18 cellular contexts compared by ENCODE assay signal in the genomic region with DNA sequence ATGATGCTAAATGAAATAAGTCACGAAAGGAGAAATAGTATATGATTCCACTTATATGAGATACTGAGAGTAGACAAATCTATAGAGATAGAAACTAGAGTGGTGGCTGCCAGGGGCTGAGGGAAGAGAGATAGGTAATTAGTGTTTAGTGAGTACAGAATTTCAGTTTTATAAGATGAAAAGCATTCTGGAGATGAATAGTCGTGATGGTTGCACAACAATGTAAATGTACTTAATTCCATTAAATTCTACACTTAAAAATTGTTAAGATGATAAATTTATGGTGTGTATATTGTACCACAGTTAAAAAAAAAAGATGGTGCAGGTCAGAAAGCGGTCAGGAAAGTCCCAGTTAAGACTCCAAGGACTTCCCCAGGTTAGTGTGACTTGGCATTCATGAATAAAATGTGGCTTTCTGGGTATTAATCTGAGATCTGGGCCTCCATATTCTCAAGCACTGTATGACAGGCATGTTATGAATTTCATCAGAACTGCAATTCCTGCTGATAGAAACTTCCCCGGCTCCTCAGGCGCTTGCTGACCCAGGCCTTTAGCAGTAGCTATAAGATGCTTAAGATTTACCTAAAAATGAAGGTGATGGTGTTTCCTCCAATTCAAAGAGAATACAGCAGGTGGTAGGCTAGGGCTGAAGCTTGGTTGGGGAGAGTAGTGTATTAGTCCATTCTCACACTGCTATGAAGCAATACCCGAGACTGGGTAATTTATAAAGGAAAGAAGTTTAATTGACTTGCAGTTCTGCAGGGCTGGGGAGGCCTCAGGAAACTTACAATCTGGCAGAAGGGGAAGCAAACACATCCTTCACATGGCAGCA.
A peak's percentile ranks its signal among the peaks of the same experiment; 100 is the strongest.
DNase-seq lines count a peak whose midpoint lies in the region; ATAC-seq lines count a peak whose summit lies in the region.
"Had no signal": no experiment of that assay in that cellular context is flagged by ENCODE, and none has a peak within 500 bp of the region (broad histone marks: within the 10 kb centered on the region; RNA-seq: fewer than 3 reads in every experiment).

No MANE protein-coding gene starts in this region.

- peak overlapping the region; percentile 6 for H3K27ac Mint-ChIP-seq in activated T-helper 17 cell treated with anti-CD3 and anti-CD28 coated beads, Interleukin-2, amount 50 U/mL, for 72 hours
- H3K27ac Mint-ChIP-seq in CD8-positive, alpha-beta memory T cell, result peak overlapping the region in 1 of 8 donors; percentile 3
- H3K27ac Mint-ChIP-seq: CD8-positive, alpha-beta T cell had no signal

- peak; percentile 69 for ATAC-seq in GM18909 (IDR thresholded peaks at IDR 0.05; ENCODE audit: poor library complexity, unreplicated experiment)
- ATAC-seq in GM21576 (IDR thresholded peaks at IDR 0.05; ENCODE audit: unreplicated experiment), result peak; percentile 55
- peak; percentile 49 for ATAC-seq in HG03060 (IDR thresholded peaks at IDR 0.05; ENCODE audit: low read depth, unreplicated experiment)
- ATAC-seq in activated T-helper 17 cell treated with anti-CD3 and anti-CD28 coated beads, Interleukin-2, amount 50 U/mL, for 72 hours (replicated peaks), result peak; percentile 68
- ATAC-seq: CD8-positive, alpha-beta T cell; HepG2 had no signal

- H3K36me3 ChIP-seq in CD8-positive, alpha-beta memory T cell (ENCODE audit: insufficient read depth, low read length), result no peaks in the 10 kb centered on the region
- H3K36me3 ChIP-seq: esophagus muscularis mucosa, thoracic aorta had no signal

- no peaks in the 10 kb centered on the region for H3K9me3 ChIP-seq in CD8-positive, alpha-beta memory T cell (ENCODE audit: low read length)
- H3K9me3 ChIP-seq: esophagus muscularis mucosa, thoracic aorta had no signal

- H3K4me3 ChIP-seq in CD8-positive, alpha-beta memory T cell (ENCODE audit: low read length), result no peak overlapping the region
- H3K4me3 ChIP-seq: esophagus muscularis mucosa, lung, smooth muscle cell, thoracic aorta had no signal

- peaks cover 10% of the 10 kb centered on the region for H3K27me3 Mint-ChIP-seq in activated T-helper 17 cell treated with anti-CD3 and anti-CD28 coated beads, Interleukin-2, amount 50 U/mL, for 72 hours
- no peaks in the 10 kb centered on the region for H3K27me3 Mint-ChIP-seq in CD8-positive, alpha-beta memory T cell

- no peaks in the 10 kb centered on the region for H3K27me3 ChIP-seq in CD8-positive, alpha-beta memory T cell (ENCODE audit: insufficient read depth, low read length, poor library complexity, severe bottlenecking)
- H3K27me3 ChIP-seq: esophagus muscularis mucosa had no signal

- H3K4me1 Mint-ChIP-seq in activated T-helper 17 cell treated with anti-CD3 and anti-CD28 coated beads, Interleukin-2, amount 50 U/mL, for 72 hours, result no peaks in the 10 kb centered on the region
- no peaks in the 10 kb centered on the region for H3K4me1 Mint-ChIP-seq in CD8-positive, alpha-beta memory T cell

- DNase-seq in CD8-positive, alpha-beta memory T cell, result no peak
- no peak for DNase-seq in NCI-H1417 treated with DMSO at 0.1 percent for 48 hours (lab: John Stamatoyannopoulos, UW)
- DNase-seq in KG1 (lab: John Stamatoyannopoulos, UW), result no peak
- DNase-seq: activated CD8-positive, alpha-beta memory T cell treated with anti-CD3 and anti-CD28 coated beads, Interleukin-2, amount 50 U/mL, for 48 hours; amniotic stem cell; CD8-positive, alpha-beta T cell; NCI-H1930; NCI-H82; SIG-M5 had no signal

- no peak overlapping the region for H3K27ac ChIP-seq in CD8-positive, alpha-beta memory T cell (ENCODE audit: low read depth, low read length)
- H3K27ac ChIP-seq: esophagus muscularis mucosa, thoracic aorta had no signal

- no peaks in the 10 kb centered on the region for H3K36me3 Mint-ChIP-seq in activated T-helper 17 cell treated with anti-CD3 and anti-CD28 coated beads, Interleukin-2, amount 50 U/mL, for 72 hours (ENCODE audit: low read depth)
- H3K36me3 Mint-ChIP-seq in CD8-positive, alpha-beta memory T cell, result no peaks in the 10 kb centered on the region
- H3K36me3 Mint-ChIP-seq: CD8-positive, alpha-beta T cell had no signal

- CTCF ChIA-PET in CD8-positive, alpha-beta memory T cell (lab: Charles Lee), result no interaction called here

- no peak overlapping the region for H3K4me3 Mint-ChIP-seq in activated T-helper 17 cell treated with anti-CD3 and anti-CD28 coated beads, Interleukin-2, amount 50 U/mL, for 72 hours
- no peak overlapping the region for H3K4me3 Mint-ChIP-seq in CD8-positive, alpha-beta memory T cell
- H3K4me3 Mint-ChIP-seq: CD8-positive, alpha-beta T cell had no signal

- no peaks in the 10 kb centered on the region for H3K9me3 Mint-ChIP-seq in activated T-helper 17 cell treated with anti-CD3 and anti-CD28 coated beads, Interleukin-2, amount 50 U/mL, for 72 hours
- peaks cover 0 to 3% (median 0%) of the 10 kb centered on the region in 5 donors for H3K9me3 Mint-ChIP-seq in CD8-positive, alpha-beta memory T cell
- H3K9me3 Mint-ChIP-seq: CD8-positive, alpha-beta T cell had no signal

- POLR2A ChIA-PET in CD8-positive, alpha-beta memory T cell (lab: Charles Lee), result no interaction called here

- no peaks in the 10 kb centered on the region for H3K4me1 ChIP-seq in CD8-positive, alpha-beta memory T cell (ENCODE audit: insufficient read depth, low read length)
- H3K4me1 ChIP-seq: esophagus muscularis mucosa had no signal
